1 cellular context compared by ENCODE assay signal in the genomic region with DNA sequence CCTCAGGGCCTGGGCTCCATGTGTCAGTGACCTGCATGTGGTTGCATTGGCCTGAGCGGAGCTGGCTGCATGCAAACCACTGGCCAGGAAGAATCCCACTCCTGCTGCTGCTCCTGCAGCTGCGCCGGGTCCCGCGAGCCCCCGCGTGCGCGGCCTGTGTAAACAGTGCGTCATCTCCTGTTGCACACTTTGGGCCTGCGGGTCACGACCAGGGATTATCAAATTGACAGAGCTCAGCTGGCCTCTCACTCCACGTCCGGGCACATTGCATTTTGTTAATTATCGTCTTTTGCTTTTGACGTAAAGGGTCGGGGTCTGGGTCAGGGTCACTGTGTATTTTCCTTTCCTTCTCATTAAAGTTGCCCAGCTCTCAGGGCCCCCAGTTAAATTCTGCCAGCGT.
TF ChIP-seq lines count a peak whose summit lies in the region.

No MANE protein-coding gene starts in this region.

TF ChIP-seq in HepG2, 621 proteins besides CTCF, POLR2A, EP300 and RAD21 (continued from another document and continues in another):
- TF ChIP-seq SYNCRIP (IDR thresholded peaks at IDR 0.05; ENCODE audit: insufficient read depth, low read depth, low read length) (no peak), ZBTB38 (CRISPR knock-in tag; IDR thresholded peaks at IDR 0.05) (0 out of 2 replicates have a peak, but pooled peaks have one; percentile 34), SMYD3 (CRISPR knock-in tag; IDR thresholded peaks at IDR 0.05) (no peak), HNRNPK (IDR thresholded peaks at IDR 0.05; ENCODE audit: low read depth, low read length, poor library complexity, severe bottlenecking) (no peak), TAF1 (CRISPR knock-in tag; IDR thresholded peaks at IDR 0.05) (peak; percentile 25; the same call in 1 of the 2 replicates), ZNF367 (CRISPR knock-in tag; IDR thresholded peaks at IDR 0.05; ENCODE audit: borderline replicate concordance) (no peak), ZNF749 (CRISPR knock-in tag; IDR thresholded peaks at IDR 0.05; ENCODE audit: borderline replicate concordance) (0 out of 2 replicates have a peak, but pooled peaks have one; percentile 56), FOXO1 (CRISPR knock-in tag; IDR thresholded peaks at IDR 0.05) (peak; percentile 77; the same call in 1 of the 2 replicates), TBX2 (CRISPR knock-in tag; IDR thresholded peaks at IDR 0.05; ENCODE audit: borderline replicate concordance) (peak; percentile 92), ATF7-NPFF (CRISPR knock-in tag; IDR thresholded peaks at IDR 0.05; ENCODE audit: low read depth) (peak; percentile 60; the same call in 1 of the 2 replicates), ISX (CRISPR knock-in tag; conservative IDR thresholded peaks at IDR 0.05) (no peak), ZNF331 (CRISPR knock-in tag; IDR thresholded peaks at IDR 0.05) (peak; percentile 53; the same call in 1 of the 2 replicates), NFKBIZ (CRISPR knock-in tag; IDR thresholded peaks at IDR 0.05) (0 out of 2 replicates have a peak, but pooled peaks have one; percentile 23), ZNF333 (CRISPR knock-in tag; IDR thresholded peaks at IDR 0.05; ENCODE audit: borderline replicate concordance) (no peak), THAP11 (CRISPR knock-in tag; IDR thresholded peaks at IDR 0.05) (peak; percentile 67), ZNF264 (CRISPR knock-in tag; IDR thresholded peaks at IDR 0.05) (no peak), ZNF230 (CRISPR knock-in tag; IDR thresholded peaks at IDR 0.05) (no peak), CREM (IDR thresholded peaks at IDR 0.05) (peak; percentile 81), CREM (CRISPR knock-in tag; IDR thresholded peaks at IDR 0.05) (no peak), ZNF326 (CRISPR knock-in tag; IDR thresholded peaks at IDR 0.05; ENCODE audit: borderline replicate concordance) (no peak), GABPA (IDR thresholded peaks at IDR 0.05; ENCODE audit: low read depth, low read length) (no peak), GABPA (CRISPR knock-in tag; IDR thresholded peaks at IDR 0.05; ENCODE audit: low read depth) (peak; percentile 70), ZFP82 (CRISPR knock-in tag; IDR thresholded peaks at IDR 0.05; ENCODE audit: borderline replicate concordance) (no peak), ZKSCAN8 (CRISPR knock-in tag; IDR thresholded peaks at IDR 0.05; ENCODE audit: borderline replicate concordance) (peak; percentile 50; the same call in 1 of the 2 replicates), IKZF4 (CRISPR knock-in tag; IDR thresholded peaks at IDR 0.05; ENCODE audit: borderline replicate concordance, low read depth, not compliant biosample characterization) (no peak), CEBPB (IDR thresholded peaks at IDR 0.05; ENCODE audit: borderline replicate concordance, low read depth, low read length) (0 out of 2 replicates have a peak, but pooled peaks have one; percentile 34), ZNF430 (CRISPR knock-in tag; IDR thresholded peaks at IDR 0.05) (peak; percentile 31; the same call in 1 of the 2 replicates), ZNF788 (CRISPR knock-in tag; IDR thresholded peaks at IDR 0.05; ENCODE audit: borderline replicate concordance) (peak; percentile 80; the same call in 1 of the 2 replicates), ZBTB7B (CRISPR knock-in tag; IDR thresholded peaks at IDR 0.05) (peak; percentile 88), GATAD2A (CRISPR knock-in tag; IDR thresholded peaks at IDR 0.05) (peak; percentile 88), SOX5 (CRISPR knock-in tag; IDR thresholded peaks at IDR 0.05; ENCODE audit: borderline replicate concordance) (peak; percentile 75; the same call in 1 of the 2 replicates), ZNF354B (CRISPR knock-in tag; IDR thresholded peaks at IDR 0.05) (no peak), CCDC6 (CRISPR knock-in tag; IDR thresholded peaks at IDR 0.05) (peak; percentile 72), ZNF383 (CRISPR knock-in tag; IDR thresholded peaks at IDR 0.05; ENCODE audit: borderline replicate concordance) (no peak), POLR2G (IDR thresholded peaks at IDR 0.05; ENCODE audit: low read depth, low read length) (no peak), BRCA1 (CRISPR knock-in tag; IDR thresholded peaks at IDR 0.05) (no peak)
- TF ChIP-seq, protein P1, sequence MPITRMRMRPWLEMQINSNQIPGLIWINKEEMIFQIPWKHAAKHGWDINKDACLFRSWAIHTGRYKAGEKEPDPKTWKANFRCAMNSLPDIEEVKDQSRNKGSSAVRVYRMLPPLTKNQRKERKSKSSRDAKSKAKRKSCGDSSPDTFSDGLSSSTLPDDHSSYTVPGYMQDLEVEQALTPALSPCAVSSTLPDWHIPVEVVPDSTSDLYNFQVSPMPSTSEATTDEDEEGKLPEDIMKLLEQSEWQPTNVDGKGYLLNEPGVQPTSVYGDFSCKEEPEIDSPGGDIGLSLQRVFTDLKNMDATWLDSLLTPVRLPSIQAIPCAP (CRISPR knock-in tag; IDR thresholded peaks at IDR 0.05; ENCODE audit: low read depth): no peak
- TF ChIP-seq, protein P2, sequence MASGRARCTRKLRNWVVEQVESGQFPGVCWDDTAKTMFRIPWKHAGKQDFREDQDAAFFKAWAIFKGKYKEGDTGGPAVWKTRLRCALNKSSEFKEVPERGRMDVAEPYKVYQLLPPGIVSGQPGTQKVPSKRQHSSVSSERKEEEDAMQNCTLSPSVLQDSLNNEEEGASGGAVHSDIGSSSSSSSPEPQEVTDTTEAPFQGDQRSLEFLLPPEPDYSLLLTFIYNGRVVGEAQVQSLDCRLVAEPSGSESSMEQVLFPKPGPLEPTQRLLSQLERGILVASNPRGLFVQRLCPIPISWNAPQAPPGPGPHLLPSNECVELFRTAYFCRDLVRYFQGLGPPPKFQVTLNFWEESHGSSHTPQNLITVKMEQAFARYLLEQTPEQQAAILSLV (CRISPR knock-in tag; IDR thresholded peaks at IDR 0.05; ENCODE audit: borderline replicate concordance): no peak
- TF ChIP-seq, protein P3, sequence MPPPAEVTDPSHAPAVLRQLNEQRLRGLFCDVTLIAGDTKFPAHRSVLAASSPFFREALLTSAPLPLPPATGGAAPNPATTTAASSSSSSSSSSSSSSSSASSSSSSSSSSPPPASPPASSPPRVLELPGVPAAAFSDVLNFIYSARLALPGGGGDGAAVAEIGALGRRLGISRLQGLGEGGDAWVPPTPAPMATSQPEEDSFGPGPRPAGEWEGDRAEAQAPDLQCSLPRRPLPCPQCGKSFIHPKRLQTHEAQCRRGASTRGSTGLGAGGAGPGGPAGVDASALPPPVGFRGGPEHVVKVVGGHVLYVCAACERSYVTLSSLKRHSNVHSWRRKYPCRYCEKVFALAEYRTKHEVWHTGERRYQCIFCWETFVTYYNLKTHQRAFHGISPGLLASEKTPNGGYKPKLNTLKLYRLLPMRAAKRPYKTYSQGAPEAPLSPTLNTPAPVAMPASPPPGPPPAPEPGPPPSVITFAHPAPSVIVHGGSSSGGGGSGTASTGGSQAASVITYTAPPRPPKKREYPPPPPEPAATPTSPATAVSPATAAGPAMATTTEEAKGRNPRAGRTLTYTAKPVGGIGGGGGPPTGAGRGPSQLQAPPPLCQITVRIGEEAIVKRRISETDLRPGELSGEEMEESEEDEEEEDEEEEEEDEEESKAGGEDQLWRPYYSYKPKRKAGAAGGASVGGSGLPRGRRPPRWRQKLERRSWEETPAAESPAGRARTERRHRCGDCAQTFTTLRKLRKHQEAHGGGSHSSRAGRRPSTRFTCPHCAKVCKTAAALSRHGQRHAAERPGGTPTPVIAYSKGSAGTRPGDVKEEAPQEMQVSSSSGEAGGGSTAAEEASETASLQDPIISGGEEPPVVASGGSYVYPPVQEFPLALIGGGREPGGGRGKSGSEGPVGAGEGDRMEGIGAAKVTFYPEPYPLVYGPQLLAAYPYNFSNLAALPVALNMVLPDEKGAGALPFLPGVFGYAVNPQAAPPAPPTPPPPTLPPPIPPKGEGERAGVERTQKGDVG (CRISPR knock-in tag; IDR thresholded peaks at IDR 0.05; ENCODE audit: borderline replicate concordance): no peak
- TF ChIP-seq, protein P4, sequence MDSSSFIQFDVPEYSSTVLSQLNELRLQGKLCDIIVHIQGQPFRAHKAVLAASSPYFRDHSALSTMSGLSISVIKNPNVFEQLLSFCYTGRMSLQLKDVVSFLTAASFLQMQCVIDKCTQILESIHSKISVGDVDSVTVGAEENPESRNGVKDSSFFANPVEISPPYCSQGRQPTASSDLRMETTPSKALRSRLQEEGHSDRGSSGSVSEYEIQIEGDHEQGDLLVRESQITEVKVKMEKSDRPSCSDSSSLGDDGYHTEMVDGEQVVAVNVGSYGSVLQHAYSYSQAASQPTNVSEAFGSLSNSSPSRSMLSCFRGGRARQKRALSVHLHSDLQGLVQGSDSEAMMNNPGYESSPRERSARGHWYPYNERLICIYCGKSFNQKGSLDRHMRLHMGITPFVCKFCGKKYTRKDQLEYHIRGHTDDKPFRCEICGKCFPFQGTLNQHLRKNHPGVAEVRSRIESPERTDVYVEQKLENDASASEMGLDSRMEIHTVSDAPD (CRISPR knock-in tag; IDR thresholded peaks at IDR 0.05): no peak
- TF ChIP-seq, protein P5, sequence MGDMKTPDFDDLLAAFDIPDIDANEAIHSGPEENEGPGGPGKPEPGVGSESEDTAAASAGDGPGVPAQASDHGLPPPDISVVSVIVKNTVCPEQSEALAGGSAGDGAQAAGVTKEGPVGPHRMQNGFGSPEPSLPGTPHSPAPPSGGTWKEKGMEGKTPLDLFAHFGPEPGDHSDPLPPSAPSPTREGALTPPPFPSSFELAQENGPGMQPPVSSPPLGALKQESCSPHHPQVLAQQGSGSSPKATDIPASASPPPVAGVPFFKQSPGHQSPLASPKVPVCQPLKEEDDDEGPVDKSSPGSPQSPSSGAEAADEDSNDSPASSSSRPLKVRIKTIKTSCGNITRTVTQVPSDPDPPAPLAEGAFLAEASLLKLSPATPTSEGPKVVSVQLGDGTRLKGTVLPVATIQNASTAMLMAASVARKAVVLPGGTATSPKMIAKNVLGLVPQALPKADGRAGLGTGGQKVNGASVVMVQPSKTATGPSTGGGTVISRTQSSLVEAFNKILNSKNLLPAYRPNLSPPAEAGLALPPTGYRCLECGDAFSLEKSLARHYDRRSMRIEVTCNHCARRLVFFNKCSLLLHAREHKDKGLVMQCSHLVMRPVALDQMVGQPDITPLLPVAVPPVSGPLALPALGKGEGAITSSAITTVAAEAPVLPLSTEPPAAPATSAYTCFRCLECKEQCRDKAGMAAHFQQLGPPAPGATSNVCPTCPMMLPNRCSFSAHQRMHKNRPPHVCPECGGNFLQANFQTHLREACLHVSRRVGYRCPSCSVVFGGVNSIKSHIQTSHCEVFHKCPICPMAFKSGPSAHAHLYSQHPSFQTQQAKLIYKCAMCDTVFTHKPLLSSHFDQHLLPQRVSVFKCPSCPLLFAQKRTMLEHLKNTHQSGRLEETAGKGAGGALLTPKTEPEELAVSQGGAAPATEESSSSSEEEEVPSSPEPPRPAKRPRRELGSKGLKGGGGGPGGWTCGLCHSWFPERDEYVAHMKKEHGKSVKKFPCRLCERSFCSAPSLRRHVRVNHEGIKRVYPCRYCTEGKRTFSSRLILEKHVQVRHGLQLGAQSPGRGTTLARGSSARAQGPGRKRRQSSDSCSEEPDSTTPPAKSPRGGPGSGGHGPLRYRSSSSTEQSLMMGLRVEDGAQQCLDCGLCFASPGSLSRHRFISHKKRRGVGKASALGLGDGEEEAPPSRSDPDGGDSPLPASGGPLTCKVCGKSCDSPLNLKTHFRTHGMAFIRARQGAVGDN (CRISPR knock-in tag; IDR thresholded peaks at IDR 0.05): peak; percentile 97
- TF ChIP-seq, protein P6, sequence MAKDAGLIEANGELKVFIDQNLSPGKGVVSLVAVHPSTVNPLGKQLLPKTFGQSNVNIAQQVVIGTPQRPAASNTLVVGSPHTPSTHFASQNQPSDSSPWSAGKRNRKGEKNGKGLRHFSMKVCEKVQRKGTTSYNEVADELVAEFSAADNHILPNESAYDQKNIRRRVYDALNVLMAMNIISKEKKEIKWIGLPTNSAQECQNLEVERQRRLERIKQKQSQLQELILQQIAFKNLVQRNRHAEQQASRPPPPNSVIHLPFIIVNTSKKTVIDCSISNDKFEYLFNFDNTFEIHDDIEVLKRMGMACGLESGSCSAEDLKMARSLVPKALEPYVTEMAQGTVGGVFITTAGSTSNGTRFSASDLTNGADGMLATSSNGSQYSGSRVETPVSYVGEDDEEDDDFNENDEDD (CRISPR knock-in tag; IDR thresholded peaks at IDR 0.05; ENCODE audit: borderline replicate concordance): peak; percentile 54; the same call in 1 of the 2 replicates
- TF ChIP-seq, protein P7, sequence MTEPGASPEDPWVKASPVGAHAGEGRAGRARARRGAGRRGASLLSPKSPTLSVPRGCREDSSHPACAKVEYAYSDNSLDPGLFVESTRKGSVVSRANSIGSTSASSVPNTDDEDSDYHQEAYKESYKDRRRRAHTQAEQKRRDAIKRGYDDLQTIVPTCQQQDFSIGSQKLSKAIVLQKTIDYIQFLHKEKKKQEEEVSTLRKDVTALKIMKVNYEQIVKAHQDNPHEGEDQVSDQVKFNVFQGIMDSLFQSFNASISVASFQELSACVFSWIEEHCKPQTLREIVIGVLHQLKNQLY (CRISPR knock-in tag; IDR thresholded peaks at IDR 0.05): peak; percentile 61; the same call in 1 of the 2 replicates
- TF ChIP-seq, protein P8, sequence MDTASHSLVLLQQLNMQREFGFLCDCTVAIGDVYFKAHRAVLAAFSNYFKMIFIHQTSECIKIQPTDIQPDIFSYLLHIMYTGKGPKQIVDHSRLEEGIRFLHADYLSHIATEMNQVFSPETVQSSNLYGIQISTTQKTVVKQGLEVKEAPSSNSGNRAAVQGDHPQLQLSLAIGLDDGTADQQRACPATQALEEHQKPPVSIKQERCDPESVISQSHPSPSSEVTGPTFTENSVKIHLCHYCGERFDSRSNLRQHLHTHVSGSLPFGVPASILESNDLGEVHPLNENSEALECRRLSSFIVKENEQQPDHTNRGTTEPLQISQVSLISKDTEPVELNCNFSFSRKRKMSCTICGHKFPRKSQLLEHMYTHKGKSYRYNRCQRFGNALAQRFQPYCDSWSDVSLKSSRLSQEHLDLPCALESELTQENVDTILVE (CRISPR knock-in tag; IDR thresholded peaks at IDR 0.05): no peak
- TF ChIP-seq, protein P9, sequence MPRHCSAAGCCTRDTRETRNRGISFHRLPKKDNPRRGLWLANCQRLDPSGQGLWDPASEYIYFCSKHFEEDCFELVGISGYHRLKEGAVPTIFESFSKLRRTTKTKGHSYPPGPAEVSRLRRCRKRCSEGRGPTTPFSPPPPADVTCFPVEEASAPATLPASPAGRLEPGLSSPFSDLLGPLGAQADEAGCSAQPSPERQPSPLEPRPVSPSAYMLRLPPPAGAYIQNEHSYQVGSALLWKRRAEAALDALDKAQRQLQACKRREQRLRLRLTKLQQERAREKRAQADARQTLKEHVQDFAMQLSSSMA (CRISPR knock-in tag; IDR thresholded peaks at IDR 0.05): no peak
- TF ChIP-seq, protein P10, sequence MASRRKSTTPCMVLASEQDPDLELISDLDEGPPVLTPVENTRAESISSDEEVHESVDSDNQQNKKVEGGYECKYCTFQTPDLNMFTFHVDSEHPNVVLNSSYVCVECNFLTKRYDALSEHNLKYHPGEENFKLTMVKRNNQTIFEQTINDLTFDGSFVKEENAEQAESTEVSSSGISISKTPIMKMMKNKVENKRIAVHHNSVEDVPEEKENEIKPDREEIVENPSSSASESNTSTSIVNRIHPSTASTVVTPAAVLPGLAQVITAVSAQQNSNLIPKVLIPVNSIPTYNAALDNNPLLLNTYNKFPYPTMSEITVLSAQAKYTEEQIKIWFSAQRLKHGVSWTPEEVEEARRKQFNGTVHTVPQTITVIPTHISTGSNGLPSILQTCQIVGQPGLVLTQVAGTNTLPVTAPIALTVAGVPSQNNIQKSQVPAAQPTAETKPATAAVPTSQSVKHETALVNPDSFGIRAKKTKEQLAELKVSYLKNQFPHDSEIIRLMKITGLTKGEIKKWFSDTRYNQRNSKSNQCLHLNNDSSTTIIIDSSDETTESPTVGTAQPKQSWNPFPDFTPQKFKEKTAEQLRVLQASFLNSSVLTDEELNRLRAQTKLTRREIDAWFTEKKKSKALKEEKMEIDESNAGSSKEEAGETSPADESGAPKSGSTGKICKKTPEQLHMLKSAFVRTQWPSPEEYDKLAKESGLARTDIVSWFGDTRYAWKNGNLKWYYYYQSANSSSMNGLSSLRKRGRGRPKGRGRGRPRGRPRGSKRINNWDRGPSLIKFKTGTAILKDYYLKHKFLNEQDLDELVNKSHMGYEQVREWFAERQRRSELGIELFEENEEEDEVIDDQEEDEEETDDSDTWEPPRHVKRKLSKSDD (CRISPR knock-in tag; IDR thresholded peaks at IDR 0.05; ENCODE audit: low read depth): peak; percentile 75; the same call in 1 of the 2 replicates
